Comparison of ENCODE assay signal across 1 cellular context in the genomic region with DNA sequence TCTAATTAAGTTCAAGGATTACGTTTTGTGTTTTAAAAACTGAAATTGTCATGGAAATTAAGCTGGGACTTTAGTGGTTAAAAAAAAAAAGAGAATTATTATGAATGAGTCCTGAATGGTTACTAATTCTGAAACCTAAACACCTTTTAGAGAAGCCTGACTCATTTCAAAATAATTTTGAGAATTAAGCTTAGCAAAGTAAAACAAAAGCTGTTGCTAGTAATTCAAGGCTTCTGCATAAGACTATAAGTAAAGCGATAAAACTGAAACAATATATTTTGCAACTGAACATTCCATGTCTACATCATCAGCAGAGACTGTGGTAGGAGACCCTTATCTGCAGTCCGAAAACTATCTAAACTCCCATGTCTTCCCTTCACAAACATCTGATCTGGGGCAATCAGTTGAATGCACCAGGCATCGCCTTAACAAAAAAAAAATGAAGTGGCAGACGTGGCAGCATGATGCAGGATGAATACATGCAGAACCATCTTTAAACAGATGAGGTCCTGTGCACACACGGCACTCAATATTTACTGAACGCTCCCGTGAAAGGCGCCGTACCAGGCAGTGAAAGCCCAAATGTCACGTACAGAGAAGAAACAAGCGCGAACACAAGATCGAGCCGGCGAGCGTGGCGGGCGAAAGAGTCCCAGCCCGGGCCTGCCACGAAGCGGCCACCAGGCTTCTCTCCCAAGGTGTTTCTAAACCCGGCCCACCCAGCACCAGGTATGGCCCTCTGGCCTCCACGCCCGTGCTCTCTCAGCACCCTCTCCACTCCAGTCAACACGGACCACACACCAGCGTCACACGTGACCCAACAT.
TF ChIP-seq lines count a peak whose summit lies in the region.

No MANE protein-coding gene starts in this region.

TF ChIP-seq in GM23338, 12 proteins besides CTCF, POLR2A, EP300 and RAD21 (continued from another document):
- TF ChIP-seq, protein P1, sequence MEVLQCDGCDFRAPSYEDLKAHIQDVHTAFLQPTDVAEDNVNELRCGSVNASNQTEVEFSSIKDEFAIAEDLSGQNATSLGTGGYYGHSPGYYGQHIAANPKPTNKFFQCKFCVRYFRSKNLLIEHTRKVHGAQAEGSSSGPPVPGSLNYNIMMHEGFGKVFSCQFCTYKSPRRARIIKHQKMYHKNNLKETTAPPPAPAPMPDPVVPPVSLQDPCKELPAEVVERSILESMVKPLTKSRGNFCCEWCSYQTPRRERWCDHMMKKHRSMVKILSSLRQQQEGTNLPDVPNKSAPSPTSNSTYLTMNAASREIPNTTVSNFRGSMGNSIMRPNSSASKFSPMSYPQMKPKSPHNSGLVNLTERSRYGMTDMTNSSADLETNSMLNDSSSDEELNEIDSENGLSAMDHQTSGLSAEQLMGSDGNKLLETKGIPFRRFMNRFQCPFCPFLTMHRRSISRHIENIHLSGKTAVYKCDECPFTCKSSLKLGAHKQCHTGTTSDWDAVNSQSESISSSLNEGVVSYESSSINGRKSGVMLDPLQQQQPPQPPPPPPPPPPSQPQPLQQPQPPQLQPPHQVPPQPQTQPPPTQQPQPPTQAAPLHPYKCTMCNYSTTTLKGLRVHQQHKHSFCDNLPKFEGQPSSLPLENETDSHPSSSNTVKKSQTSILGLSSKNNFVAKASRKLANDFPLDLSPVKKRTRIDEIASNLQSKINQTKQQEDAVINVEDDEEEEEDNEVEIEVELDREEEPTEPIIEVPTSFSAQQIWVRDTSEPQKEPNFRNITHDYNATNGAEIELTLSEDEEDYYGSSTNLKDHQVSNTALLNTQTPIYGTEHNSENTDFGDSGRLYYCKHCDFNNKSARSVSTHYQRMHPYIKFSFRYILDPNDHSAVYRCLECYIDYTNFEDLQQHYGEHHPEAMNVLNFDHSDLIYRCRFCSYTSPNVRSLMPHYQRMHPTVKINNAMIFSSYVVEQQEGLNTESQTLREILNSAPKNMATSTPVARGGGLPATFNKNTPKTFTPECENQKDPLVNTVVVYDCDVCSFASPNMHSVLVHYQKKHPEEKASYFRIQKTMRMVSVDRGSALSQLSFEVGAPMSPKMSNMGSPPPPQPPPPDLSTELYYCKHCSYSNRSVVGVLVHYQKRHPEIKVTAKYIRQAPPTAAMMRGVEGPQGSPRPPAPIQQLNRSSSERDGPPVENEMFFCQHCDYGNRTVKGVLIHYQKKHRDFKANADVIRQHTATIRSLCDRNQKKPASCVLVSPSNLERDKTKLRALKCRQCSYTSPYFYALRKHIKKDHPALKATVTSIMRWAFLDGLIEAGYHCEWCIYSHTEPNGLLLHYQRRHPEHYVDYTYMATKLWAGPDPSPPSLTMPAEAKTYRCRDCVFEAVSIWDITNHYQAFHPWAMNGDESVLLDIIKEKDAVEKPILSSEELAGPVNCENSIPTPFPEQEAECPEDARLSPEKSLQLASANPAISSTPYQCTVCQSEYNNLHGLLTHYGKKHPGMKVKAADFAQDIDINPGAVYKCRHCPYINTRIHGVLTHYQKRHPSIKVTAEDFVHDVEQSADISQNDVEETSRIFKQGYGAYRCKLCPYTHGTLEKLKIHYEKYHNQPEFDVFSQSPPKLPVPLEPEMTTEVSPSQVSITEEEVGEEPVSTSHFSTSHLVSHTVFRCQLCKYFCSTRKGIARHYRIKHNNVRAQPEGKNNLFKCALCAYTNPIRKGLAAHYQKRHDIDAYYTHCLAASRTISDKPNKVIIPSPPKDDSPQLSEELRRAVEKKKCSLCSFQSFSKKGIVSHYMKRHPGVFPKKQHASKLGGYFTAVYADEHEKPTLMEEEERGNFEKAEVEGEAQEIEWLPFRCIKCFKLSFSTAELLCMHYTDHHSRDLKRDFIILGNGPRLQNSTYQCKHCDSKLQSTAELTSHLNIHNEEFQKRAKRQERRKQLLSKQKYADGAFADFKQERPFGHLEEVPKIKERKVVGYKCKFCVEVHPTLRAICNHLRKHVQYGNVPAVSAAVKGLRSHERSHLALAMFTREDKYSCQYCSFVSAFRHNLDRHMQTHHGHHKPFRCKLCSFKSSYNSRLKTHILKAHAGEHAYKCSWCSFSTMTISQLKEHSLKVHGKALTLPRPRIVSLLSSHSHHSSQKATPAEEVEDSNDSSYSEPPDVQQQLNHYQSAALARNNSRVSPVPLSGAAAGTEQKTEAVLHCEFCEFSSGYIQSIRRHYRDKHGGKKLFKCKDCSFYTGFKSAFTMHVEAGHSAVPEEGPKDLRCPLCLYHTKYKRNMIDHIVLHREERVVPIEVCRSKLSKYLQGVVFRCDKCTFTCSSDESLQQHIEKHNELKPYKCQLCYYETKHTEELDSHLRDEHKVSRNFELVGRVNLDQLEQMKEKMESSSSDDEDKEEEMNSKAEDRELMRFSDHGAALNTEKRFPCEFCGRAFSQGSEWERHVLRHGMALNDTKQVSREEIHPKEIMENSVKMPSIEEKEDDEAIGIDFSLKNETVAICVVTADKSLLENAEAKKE (CRISPR knock-in tag; IDR thresholded peaks at IDR 0.05): no peak
